ENCODE assay signal across 8 cellular contexts in the genomic region with DNA sequence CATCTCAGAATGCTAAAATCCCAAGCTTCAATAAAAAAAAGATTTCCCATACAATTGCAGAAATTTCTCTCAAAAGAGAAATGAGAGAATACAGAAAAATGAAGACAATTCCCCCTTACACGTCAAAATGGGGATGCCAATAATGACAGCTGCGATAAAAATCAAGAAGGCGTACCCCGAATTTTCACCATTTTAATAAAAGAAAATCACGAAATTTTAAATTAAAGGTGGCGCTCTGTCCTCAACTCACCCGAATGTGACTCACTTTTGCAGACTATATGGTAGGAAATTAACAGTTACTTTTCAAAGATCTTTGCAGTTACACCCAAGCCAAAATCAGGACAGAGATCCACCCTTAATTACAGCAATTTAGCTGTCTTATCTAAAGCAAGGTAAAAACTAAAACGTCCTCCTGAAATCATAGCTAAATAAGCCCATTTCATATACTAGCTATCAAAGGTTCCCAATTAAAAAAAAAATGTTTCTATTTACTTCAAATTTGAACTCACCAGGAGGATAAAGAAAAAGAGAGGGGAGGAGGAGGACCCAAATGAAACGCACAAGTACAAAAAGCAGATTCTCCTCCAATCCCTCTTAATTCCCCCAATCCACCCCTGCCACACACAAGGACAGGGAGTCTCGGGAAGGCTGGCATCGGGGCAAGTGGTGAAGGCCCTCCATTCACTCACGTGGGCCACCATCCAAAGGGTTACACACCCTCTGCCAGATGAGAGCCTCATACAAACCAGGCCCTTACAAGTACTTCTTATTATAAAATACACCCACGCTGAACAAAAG. TPM values are rescaled to one million over a fixed set of nuclear protein-coding genes. Genes with fewer than 3 reads are reported as not detected.
A peak's percentile ranks its signal among the peaks of the same experiment; 100 is the strongest.
DNase-seq lines count a peak whose midpoint lies in the region; ATAC-seq lines count a peak whose summit lies in the region.

No MANE protein-coding gene starts in this region.

- H2AFZ ChIP-seq in Karpas-422 (ENCODE audit: low read length) = no peak overlapping the region

- H3K36me3 Mint-ChIP-seq in activated naive CD8-positive, alpha-beta T cell = no peaks in the 10 kb centered on the region
- peaks cover 10% of the 10 kb centered on the region for H3K36me3 Mint-ChIP-seq in stimulated activated memory B cell treated with anti-CD40 and anti-IgM and Interleukin-4, amounts not matched to agents 10 μg/mL and 1 μg/mL and 100 μg/mL, for 72 hours

- H3K4me3 Mint-ChIP-seq in activated naive CD8-positive, alpha-beta T cell = peak overlapping the region; percentile 92
- H3K4me3 Mint-ChIP-seq in stimulated activated memory B cell treated with anti-CD40 and anti-IgM and Interleukin-4, amounts not matched to agents 10 μg/mL and 1 μg/mL and 100 μg/mL, for 72 hours = peak overlapping the region; percentile 98

- H3K4me1 ChIP-seq in Karpas-422 (ENCODE audit: low read length) (peaks cover 25% of the 10 kb centered on the region), iPS-18a (ENCODE audit: control insufficient read depth, low read depth, low read length) (peaks cover 10% of the 10 kb centered on the region)

- no peaks in the 10 kb centered on the region for H3K36me3 ChIP-seq in Karpas-422 (ENCODE audit: insufficient read depth, low read length)
- H3K36me3 ChIP-seq in iPS-18a (ENCODE audit: control insufficient read depth, low read depth, low read length) = no peaks in the 10 kb centered on the region

- H3K9me3 ChIP-seq in Karpas-422 (ENCODE audit: low read length) = no peaks in the 10 kb centered on the region
- H3K9me3 ChIP-seq in iPS-18a (ENCODE audit: control insufficient read depth, low read depth, low read length) = no peaks in the 10 kb centered on the region

- peak overlapping the region; percentile 96 for H3K4me2 ChIP-seq in Karpas-422 (ENCODE audit: low read depth, low read length, poor library complexity, severe bottlenecking)

- H3K79me2 ChIP-seq in Karpas-422 (ENCODE audit: low read length) = peaks cover 23% of the 10 kb centered on the region

- H3K9ac ChIP-seq in Karpas-422 (ENCODE audit: low read length) (no peak overlapping the region), iPS-18a (ENCODE audit: low read length) (no peak overlapping the region)

- no peaks in the 10 kb centered on the region for H3K9me2 ChIP-seq in Karpas-422 (replicated peaks; ENCODE audit: insufficient read depth, low read length)

- no peak for ATAC-seq in stimulated activated memory B cell treated with anti-CD40 and anti-IgM and Interleukin-4, amounts not matched to agents 10 μg/mL and 1 μg/mL and 100 μg/mL, for 72 hours
- ATAC-seq in GM21825 (IDR thresholded peaks at IDR 0.05; ENCODE audit: unreplicated experiment) = no peak

- H3K27ac ChIP-seq in Karpas-422 (ENCODE audit: low read length) = no peak overlapping the region
- H3K27ac ChIP-seq in iPS-18a (ENCODE audit: low read length) = no peak overlapping the region

- DNase-seq in ELR (ENCODE audit: low read depth) (peak; percentile 52), Karpas-422 (no peak), germinal center (ENCODE audit: low spot score) (no peak)
- no peak for DNase-seq in stimulated activated CD4-positive, alpha-beta T cell treated with anti-CD3 and anti-CD28 coated beads, Interleukin-15, amount 100 ng/mL, for 24 hours

- peak overlapping the region; percentile 78 for H3K4me3 ChIP-seq in Karpas-422 (ENCODE audit: low read length)
- peak overlapping the region; percentile 78 for H3K4me3 ChIP-seq in iPS-18a (ENCODE audit: low read length)

- H3K27me3 ChIP-seq in Karpas-422 (ENCODE audit: low read length) = peaks cover 7% of the 10 kb centered on the region; the same call in 1 of the 2 replicates
- peaks cover 44% of the 10 kb centered on the region for H3K27me3 ChIP-seq in iPS-18a (ENCODE audit: control insufficient read depth, insufficient read depth, low read length)

- H3K27me3 Mint-ChIP-seq in activated naive CD8-positive, alpha-beta T cell = no peaks in the 10 kb centered on the region
- H3K27me3 Mint-ChIP-seq in stimulated activated memory B cell treated with anti-CD40 and anti-IgM and Interleukin-4, amounts not matched to agents 10 μg/mL and 1 μg/mL and 100 μg/mL, for 72 hours = no peaks in the 10 kb centered on the region

- no peaks in the 10 kb centered on the region for H3K9me3 Mint-ChIP-seq in activated naive CD8-positive, alpha-beta T cell (ENCODE audit: low read depth)
- no peaks in the 10 kb centered on the region for H3K9me3 Mint-ChIP-seq in stimulated activated memory B cell treated with anti-CD40 and anti-IgM and Interleukin-4, amounts not matched to agents 10 μg/mL and 1 μg/mL and 100 μg/mL, for 72 hours

- H3K4me1 Mint-ChIP-seq in activated naive CD8-positive, alpha-beta T cell (ENCODE audit: low read depth) = peaks cover 56% of the 10 kb centered on the region
- peaks cover 46% of the 10 kb centered on the region for H3K4me1 Mint-ChIP-seq in stimulated activated memory B cell treated with anti-CD40 and anti-IgM and Interleukin-4, amounts not matched to agents 10 μg/mL and 1 μg/mL and 100 μg/mL, for 72 hours

- peak overlapping the region; percentile 84 for H3K27ac Mint-ChIP-seq in activated naive CD8-positive, alpha-beta T cell
- peak overlapping the region; percentile 96 for H3K27ac Mint-ChIP-seq in stimulated activated memory B cell treated with anti-CD40 and anti-IgM and Interleukin-4, amounts not matched to agents 10 μg/mL and 1 μg/mL and 100 μg/mL, for 72 hours

- peaks cover 50% of the 10 kb centered on the region for H4K20me1 ChIP-seq in Karpas-422 (ENCODE audit: insufficient read depth, low read depth, low read length)

RNA-seq across cellular contexts. Expression of a gene that starts 1.9 kb away (rescaled TPM):
- 5.0 and 24.7 TPM in 2 replicates for total RNA-seq in Karpas-422 (2014; rRNA removed; shearing (Covaris generic); ENCODE audit: low replicate concordance)
